ENCODE assay signal across 2 cellular contexts in genomic region chr19:39139305-39140194, GRCh38.
TF ChIP-seq lines count a peak whose summit lies in the region.

No MANE protein-coding gene starts in this region.

TF ChIP-seq in H1, 55 proteins besides CTCF, POLR2A, EP300 and RAD21:
- TF ChIP-seq MAX (IDR thresholded peaks at IDR 0.05) (no peak), YY1 (IDR thresholded peaks at IDR 0.05; ENCODE audit: low read depth, low read length) (0 out of 2 replicates have a peak, but pooled peaks have one; percentile 59), CHD1 (IDR thresholded peaks at IDR 0.05; ENCODE audit: low read depth, low read length) (no peak), KDM1A (IDR thresholded peaks at IDR 0.05; ENCODE audit: borderline replicate concordance, low read length) (0 out of 2 replicates have a peak, but pooled peaks have one; percentile 10), TCF12 (IDR thresholded peaks at IDR 0.05; ENCODE audit: low read depth, low read length) (0 out of 2 replicates have a peak, but pooled peaks have one; percentile 68), USF2 (IDR thresholded peaks at IDR 0.05; ENCODE audit: low read length) (no peak), CTBP2 (IDR thresholded peaks at IDR 0.05; ENCODE audit: borderline replicate concordance, insufficient read depth, insufficient read length, low read length) (peak; percentile 19), TEAD4 (IDR thresholded peaks at IDR 0.05; ENCODE audit: low read depth, low read length) (peak; percentile 95), SIN3A (conservative IDR thresholded peaks at IDR 0.05 in 1 of 2, IDR thresholded peaks at IDR 0.05 in 1 of 2; ENCODE audit: low read depth in 1 of 2, low read length in 2 of 2) (peak; percentile 35 to 67; a peak in 2 of 4 replicates), RBBP5 (IDR thresholded peaks at IDR 0.05; ENCODE audit: borderline replicate concordance, low read depth, low read length) (0 out of 2 replicates have a peak, but pooled peaks have one; percentile 39), BCL11A (IDR thresholded peaks at IDR 0.05; ENCODE audit: low read depth in 2 of 2, low read length in 2 of 2) (peak in 1 of 2 experiments; percentile 50), CEBPB (IDR thresholded peaks at IDR 0.05; ENCODE audit: low read depth, low read length) (no peak), SAP30 (IDR thresholded peaks at IDR 0.05; ENCODE audit: insufficient read depth, insufficient replicate concordance, low read length) (no peak), EZH2 (IDR thresholded peaks at IDR 0.05; ENCODE audit: low read depth, low read length, severe bottlenecking) (no peak), KDM5A (IDR thresholded peaks at IDR 0.05; ENCODE audit: low read length) (no peak), SP1 (IDR thresholded peaks at IDR 0.05; ENCODE audit: low read depth, low read length) (peak; percentile 92), BACH1 (IDR thresholded peaks at IDR 0.05; ENCODE audit: low read length) (no peak), ASH2L (IDR thresholded peaks at IDR 0.05; ENCODE audit: low read length) (peak; percentile 63), SUZ12 (IDR thresholded peaks at IDR 0.05; ENCODE audit: low read length) (no peak)

TF ChIP-seq in HEK293T, 16 proteins besides CTCF, POLR2A, EP300 and RAD21:
- TF ChIP-seq ZNF384 (IDR thresholded peaks at IDR 0.05): no peak
- no peak for TF ChIP-seq L3MBTL2 (conservative IDR thresholded peaks at IDR 0.05)
- no peak for TF ChIP-seq PKNOX1 (IDR thresholded peaks at IDR 0.05)
- TF ChIP-seq HDGF (IDR thresholded peaks at IDR 0.05; ENCODE audit: borderline replicate concordance): no peak
- TF ChIP-seq ARNT (IDR thresholded peaks at IDR 0.05): no peak
- TF ChIP-seq TARDBP (IDR thresholded peaks at IDR 0.05): no peak
- no peak for TF ChIP-seq LEF1 (IDR thresholded peaks at IDR 0.05; ENCODE audit: borderline replicate concordance)
- no peak for TF ChIP-seq NFRKB (IDR thresholded peaks at IDR 0.05)
- no peak for TF ChIP-seq FOXK2 (IDR thresholded peaks at IDR 0.05)
- no peak for TF ChIP-seq BHLHE40 (IDR thresholded peaks at IDR 0.05; ENCODE audit: borderline replicate concordance)
- no peak for TF ChIP-seq SP1 (IDR thresholded peaks at IDR 0.05)
- TF ChIP-seq SUZ12 (IDR thresholded peaks at IDR 0.05): no peak
- no peak for TF ChIP-seq CTBP1 (IDR thresholded peaks at IDR 0.05; ENCODE audit: borderline replicate concordance)
